In genomic region chr3:52314495-52314894, GRCh38 we compare ENCODE assay signal across 19 cellular contexts. TPM values are rescaled to one million over a fixed set of nuclear protein-coding genes. Genes with fewer than 3 reads are reported as not detected.
DNase-seq lines count a peak whose midpoint lies in the region; ATAC-seq and TF ChIP-seq lines count a peak whose summit lies in the region.
"Had no signal": no experiment of that assay in that cellular context is flagged by ENCODE, and none has a peak within 500 bp of the region (broad histone marks: within the 10 kb centered on the region; RNA-seq: fewer than 3 reads in every experiment).

No MANE protein-coding gene starts in this region.

- H3K27ac ChIP-seq in left ventricle myocardium inferior (replicated peaks) = peak overlapping the region; percentile 52
- H3K27ac ChIP-seq in right atrium auricular region = peak overlapping the region in 1 of 2 donors; percentile 35
- H3K27ac ChIP-seq: vagina had no signal

- TF ChIP-seq CTCF in left ventricle myocardium inferior (IDR thresholded peaks at IDR 0.05; ENCODE audit: borderline replicate concordance) (no peak), right atrium auricular region (IDR thresholded peaks at IDR 0.05) (no peak), foreskin fibroblast (IDR thresholded peaks at IDR 0.05; ENCODE audit: low read depth, low read length) (no peak)

- in situ Hi-C loops in G401 (cut with HindIII; ENCODE audit: low sequenced_read_pairs) = no loop called here

- no peaks in the 10 kb centered on the region for H3K36me3 Mint-ChIP-seq in activated T-helper 17 cell treated with anti-CD3 and anti-CD28 coated beads, Interleukin-2, amount 50 U/mL, for 72 hours (ENCODE audit: low read depth)
- peaks cover 0 to 4% (median 0%) of the 10 kb centered on the region in 3 donors for H3K36me3 Mint-ChIP-seq in immature natural killer cell

- H3K4me1 ChIP-seq in left ventricle myocardium inferior = peaks cover 38% of the 10 kb centered on the region
- H3K4me1 ChIP-seq in right atrium auricular region = peaks cover 0 to 26% of the 10 kb centered on the region in 2 donors

- no peaks in the 10 kb centered on the region for H3K9me3 Mint-ChIP-seq in activated T-helper 17 cell treated with anti-CD3 and anti-CD28 coated beads, Interleukin-2, amount 50 U/mL, for 72 hours
- H3K9me3 Mint-ChIP-seq in immature natural killer cell = no peaks in the 10 kb centered on the region
- H3K9me3 Mint-ChIP-seq: endodermal cell, nephron had no signal

- H3K27me3 Mint-ChIP-seq in activated T-helper 17 cell treated with anti-CD3 and anti-CD28 coated beads, Interleukin-2, amount 50 U/mL, for 72 hours = no peaks in the 10 kb centered on the region
- H3K27me3 Mint-ChIP-seq in immature natural killer cell (ENCODE audit: low read depth in 3 of 3) = peaks cover 0 to 7% (median 0%) of the 10 kb centered on the region in 3 donors

- H3K27me3 ChIP-seq in left ventricle myocardium inferior (ENCODE audit: low read depth) = no peaks in the 10 kb centered on the region
- no peaks in the 10 kb centered on the region for H3K27me3 ChIP-seq in right atrium auricular region
- H3K27me3 ChIP-seq: stomach, vagina had no signal

- H3K9me3 ChIP-seq in left ventricle myocardium inferior (replicated peaks) = no peaks in the 10 kb centered on the region
- H3K9me3 ChIP-seq in right atrium auricular region = no peaks in the 10 kb centered on the region
- H3K9me3 ChIP-seq: SJCRH30, stomach, vagina had no signal

- no peak for DNase-seq in left ventricle myocardium inferior
- DNase-seq in right atrium auricular region (ENCODE audit: low spot score) = no peak
- DNase-seq in immature natural killer cell = no peak
- no peak for DNase-seq in G401 (ENCODE audit: low spot score)
- no peak for DNase-seq in foreskin fibroblast
- DNase-seq in AML-193 (lab: John Stamatoyannopoulos, UW) = no peak
- DNase-seq: activated CD4-positive, alpha-beta T cell treated with anti-CD3 and anti-CD28 coated beads for 4 hours; central memory CD4-positive, alpha-beta T cell; endodermal cell; GF-D8; NCI-H187 treated with DMSO at 0.1 percent for 48 hours; NCI-H446 treated with DMSO at 0.1 percent for 48 hours; SJCRH30; stomach; T-helper 9 cell had no signal

- H3K36me3 ChIP-seq in left ventricle myocardium inferior (no peaks in the 10 kb centered on the region), right atrium auricular region (no peaks in the 10 kb centered on the region)
- H3K36me3 ChIP-seq: SJCRH30, vagina had no signal

- no peak for ATAC-seq in activated T-helper 17 cell treated with anti-CD3 and anti-CD28 coated beads, Interleukin-2, amount 50 U/mL, for 72 hours (replicated peaks)
- no peak for ATAC-seq in HG03521 (IDR thresholded peaks at IDR 0.05; ENCODE audit: unreplicated experiment)

- intact Hi-C loops in left ventricle myocardium inferior (cut with micrococcal nuclease) = no loop called here

- peak overlapping the region; percentile 84 for H3K27ac Mint-ChIP-seq in activated T-helper 17 cell treated with anti-CD3 and anti-CD28 coated beads, Interleukin-2, amount 50 U/mL, for 72 hours
- H3K27ac Mint-ChIP-seq in immature natural killer cell = peak overlapping the region in 4 of 6 donors; percentile 28 to 73 (median 64)
- H3K27ac Mint-ChIP-seq: endodermal cell, nephron had no signal

- H3K4me1 Mint-ChIP-seq in activated T-helper 17 cell treated with anti-CD3 and anti-CD28 coated beads, Interleukin-2, amount 50 U/mL, for 72 hours = peaks cover 26% of the 10 kb centered on the region
- H3K4me1 Mint-ChIP-seq in immature natural killer cell = peaks cover 47 to 51% of the 10 kb centered on the region in 2 donors

- no peak overlapping the region for H3K4me3 ChIP-seq in left ventricle myocardium inferior
- H3K4me3 ChIP-seq in right atrium auricular region = no peak overlapping the region
- no peak overlapping the region for H3K4me3 ChIP-seq in foreskin fibroblast (ENCODE audit: low read depth in 1 of 2, low read length in 2 of 2)
- H3K4me3 ChIP-seq: SJCRH30, stomach, vagina had no signal

- no peak overlapping the region for H3K4me3 Mint-ChIP-seq in activated T-helper 17 cell treated with anti-CD3 and anti-CD28 coated beads, Interleukin-2, amount 50 U/mL, for 72 hours
- no peak overlapping the region for H3K4me3 Mint-ChIP-seq in immature natural killer cell
- H3K4me3 Mint-ChIP-seq: endodermal cell, nephron had no signal

RNA-seq across cellular contexts. Expression of gene DNAH1, which starts 1.6 kb away (rescaled TPM):
- total RNA-seq in left ventricle myocardium inferior (2.2 TPM), right atrium auricular region (1 to 10 TPM; 1.5 to 2.5 TPM)
- total RNA-seq in activated T-helper 17 cell treated with anti-CD3 and anti-CD28 coated beads, Interleukin-2, amount 50 U/mL, for 72 hours = 10 to 100 TPM; 17.2 to 26.5 TPM
- 1 to 10 TPM in 1 of 3 donors, under 1 TPM in 2; 0.31 to 1.8 (median 0.73) TPM for polyA plus RNA-seq in immature natural killer cell
- 1.2 and 2.5 TPM in 2 replicates for total RNA-seq in G401 (2014; rRNA removed; shearing (Covaris generic))

RNA-seq across cellular contexts. Expression of gene GLYCTK, which starts 26.9 kb away (rescaled TPM):
- total RNA-seq in left ventricle myocardium inferior (4.0 TPM), right atrium auricular region (1 to 10 TPM; 2.0 to 5.4 TPM)
- total RNA-seq in activated T-helper 17 cell treated with anti-CD3 and anti-CD28 coated beads, Interleukin-2, amount 50 U/mL, for 72 hours = 10 to 100 TPM; 22.8 to 25.2 TPM
- 10 to 100 TPM in 2 of 3 donors, 1 to 10 TPM in 1; 8.2 to 14.5 (median 12.1) TPM for polyA plus RNA-seq in immature natural killer cell
- total RNA-seq in G401 (2014; rRNA removed; shearing (Covaris generic)) = 14.8 and 24.5 TPM in 2 replicates

RNA-seq across cellular contexts. Expression of gene WDR82, which starts 36.0 kb away (rescaled TPM):
- total RNA-seq in left ventricle myocardium inferior (61.6 TPM), right atrium auricular region (10 to 100 TPM; 43.2 to 43.8 TPM)
- 100 to 1,000 TPM in 1 of 2 donors, 10 to 100 TPM in 1; 81.1 to 106 TPM for total RNA-seq in activated T-helper 17 cell treated with anti-CD3 and anti-CD28 coated beads, Interleukin-2, amount 50 U/mL, for 72 hours
- polyA plus RNA-seq in immature natural killer cell = 10 to 100 TPM; 76.9 to 99.5 (median 81.5) TPM
- total RNA-seq in G401 (2014; rRNA removed; shearing (Covaris generic)) = 89.2 and 115 TPM in 2 replicates
